10 cellular contexts compared by ENCODE assay signal in genomic region chr5:142095035-142095434, GRCh38. TPM values are rescaled to one million over a fixed set of nuclear protein-coding genes. Genes with fewer than 3 reads are reported as not detected.
A peak's percentile ranks its signal among the peaks of the same experiment; 100 is the strongest.
DNase-seq lines count a peak whose midpoint lies in the region; ATAC-seq and TF ChIP-seq lines count a peak whose summit lies in the region.
"Had no signal": no experiment of that assay in that cellular context is flagged by ENCODE, and none has a peak within 500 bp of the region (broad histone marks: within the 10 kb centered on the region; RNA-seq: fewer than 3 reads in every experiment).

No MANE protein-coding gene starts in this region.

- no peak for TF ChIP-seq CTCF in tibial nerve (IDR thresholded peaks at IDR 0.05)

- H3K9me3 Mint-ChIP-seq in CD8-positive, alpha-beta memory T cell: no peaks in the 10 kb centered on the region

- H3K9ac ChIP-seq in endocrine pancreas (ENCODE audit: control insufficient read depth, insufficient read depth, low read length): peak overlapping the region; percentile 14

- 47 to 48% methylated on average over 4 of the region's 4 CpGs for WGBS in tibial nerve, 2 donors

- no peaks in the 10 kb centered on the region for H3K36me3 Mint-ChIP-seq in CD8-positive, alpha-beta memory T cell

- TF ChIP-seq EP300 in tibial nerve (IDR thresholded peaks at IDR 0.05): no peak

- H3K27ac ChIP-seq in CD8-positive, alpha-beta memory T cell (ENCODE audit: low read depth, low read length): peak overlapping the region; percentile 47
- peak overlapping the region in 1 of 4 donors; percentile 11 for H3K27ac ChIP-seq in tibial nerve
- H3K27ac ChIP-seq: ovary had no signal

- H3K27me3 Mint-ChIP-seq in CD8-positive, alpha-beta memory T cell: no peaks in the 10 kb centered on the region

- peak in 2 of 5 donors; percentile 16 to 29 for DNase-seq in CD8-positive, alpha-beta memory T cell
- DNase-seq in activated CD4-positive, alpha-beta T cell treated with anti-CD3 and anti-CD28 coated beads, Interleukin-2, amount 50 U/mL, for 48 hours: peak; percentile 81 to 86
- peak; percentile 61 for DNase-seq in stimulated activated CD4-positive, alpha-beta T cell treated with anti-CD3 and anti-CD28 coated beads, Interleukin-4, amount 100 ng/mL, for 1 hour
- no peak for DNase-seq in COLO829 (ENCODE audit: low spot score)
- no peak for DNase-seq in tibial nerve (ENCODE audit: low spot score in 2 of 2)
- DNase-seq: NCI-H345, ovary had no signal

- peak overlapping the region; percentile 50 for H3K4me3 ChIP-seq in CD8-positive, alpha-beta memory T cell (ENCODE audit: low read length)
- no peak overlapping the region for H3K4me3 ChIP-seq in endocrine pancreas (ENCODE audit: control insufficient read depth, insufficient read depth, low read length)
- no peak overlapping the region for H3K4me3 ChIP-seq in tibial nerve
- H3K4me3 ChIP-seq: ovary had no signal

- H3K4me1 ChIP-seq in CD8-positive, alpha-beta memory T cell (ENCODE audit: insufficient read depth, low read length): peaks cover 52% of the 10 kb centered on the region
- H3K4me1 ChIP-seq in endocrine pancreas (ENCODE audit: control insufficient read depth, insufficient read depth, low read length): no peaks in the 10 kb centered on the region
- H3K4me1 ChIP-seq in tibial nerve: peaks cover 0 to 4% (median 0%) of the 10 kb centered on the region in 4 donors

- H3K36me3 ChIP-seq in CD8-positive, alpha-beta memory T cell (ENCODE audit: insufficient read depth, low read length): no peaks in the 10 kb centered on the region
- H3K36me3 ChIP-seq in endocrine pancreas (ENCODE audit: control insufficient read depth, insufficient read depth, low read length) (no peaks in the 10 kb centered on the region), tibial nerve (no peaks in the 10 kb centered on the region)
- H3K36me3 ChIP-seq: ovary had no signal

- CTCF ChIA-PET in CD8-positive, alpha-beta memory T cell (lab: Charles Lee): interaction anchor here (1.0 to 3.1 kb wide), 5 partner anchors 12 to 79 kb away, joined by 3 to 13 read pairs (median 5); no protein-coding TSS in a partner anchor

- TF ChIP-seq POLR2A in tibial nerve (IDR thresholded peaks at IDR 0.05): no peak

- H3K4me1 Mint-ChIP-seq in CD8-positive, alpha-beta memory T cell: peaks cover 31 to 49% (median 37%) of the 10 kb centered on the region in 3 donors

- no peaks in the 10 kb centered on the region for H3K9me3 ChIP-seq in CD8-positive, alpha-beta memory T cell (ENCODE audit: low read length)
- H3K9me3 ChIP-seq in endocrine pancreas (ENCODE audit: control insufficient read depth, low read length) (no peaks in the 10 kb centered on the region), tibial nerve (no peaks in the 10 kb centered on the region)
- H3K9me3 ChIP-seq: ovary had no signal

- no peaks in the 10 kb centered on the region for H3K27me3 ChIP-seq in CD8-positive, alpha-beta memory T cell (ENCODE audit: insufficient read depth, low read length, poor library complexity, severe bottlenecking)
- H3K27me3 ChIP-seq in endocrine pancreas (ENCODE audit: control insufficient read depth, insufficient read depth, low read length) (no peaks in the 10 kb centered on the region), tibial nerve (no peaks in the 10 kb centered on the region)
- H3K27me3 ChIP-seq: ovary had no signal

- peak overlapping the region; percentile 81 to 96 (median 93) for H3K27ac Mint-ChIP-seq in CD8-positive, alpha-beta memory T cell

- peak overlapping the region in 5 of 7 donors; percentile 33 to 67 (median 61) for H3K4me3 Mint-ChIP-seq in CD8-positive, alpha-beta memory T cell

- POLR2A ChIA-PET in CD8-positive, alpha-beta memory T cell (lab: Charles Lee): interaction anchor here (0.6 to 2.2 kb wide), 3 partner anchors 14 to 126 kb away, joined by 3 to 21 read pairs (median 4); partner anchors contain the start of genes NDFIP1 and RNF14

- ATAC-seq in GM18870 (IDR thresholded peaks at IDR 0.05; ENCODE audit: unreplicated experiment) (no peak), HG02623 (IDR thresholded peaks at IDR 0.05; ENCODE audit: unreplicated experiment) (no peak)

RNA-seq across cellular contexts. Expression of gene NDFIP1, which starts 13.5 kb away (rescaled TPM):
- total RNA-seq in CD8-positive, alpha-beta memory T cell: 10 to 100 TPM; 81.3 to 84.4 TPM
- 58.3 TPM for polyA plus RNA-seq in CD8-positive, alpha-beta memory T cell
- total RNA-seq in tibial nerve: 100 to 1,000 TPM in 2 of 4 donors, 10 to 100 TPM in 2; 96.1 to 172 (median 107) TPM

Comparison
In these comparisons a context has a peak if more than half of its experiments do, and no peak if none do; other contexts are left out.
1. DNase-seq: peak in activated CD4-positive, alpha-beta T cell treated with anti-CD3 and anti-CD28 coated beads, Interleukin-2, amount 50 U/mL, for 48 hours (2 of 2) and stimulated activated CD4-positive, alpha-beta T cell treated with anti-CD3 and anti-CD28 coated beads, Interleukin-4, amount 100 ng/mL, for 1 hour (single experiment); none in COLO829 (single experiment) and tibial nerve (0 of 2).